Comparison of ENCODE assay signal across 15 cellular contexts in genomic region chr12:90627180-90627896, GRCh38.
DNase-seq lines count a peak whose midpoint lies in the region; ATAC-seq and TF ChIP-seq lines count a peak whose summit lies in the region.
"Had no signal": no experiment of that assay in that cellular context is flagged by ENCODE, and none has a peak within 500 bp of the region (broad histone marks: within the 10 kb centered on the region; RNA-seq: fewer than 3 reads in every experiment).

No MANE protein-coding gene starts in this region.

- in situ Hi-C loops in GM13976 (cut with MboI; ENCODE audit: low sequenced_read_pairs, unreplicated experiment) = no loop called here

- DNase-seq in AG08395 (ENCODE audit: low spot score) (peak; percentile 3), RPMI7951 (ENCODE audit: low read depth) (peak; percentile 3), fibroblast of peridontal ligament (ENCODE audit: extremely low read depth) (peak; percentile 15), 8988T (no peak), GM13976 (ENCODE audit: low spot score) (no peak)
- DNase-seq: anterior cingulate cortex, DMS 273 treated with DMSO at 0.1 percent for 48 hours, foreskin melanocyte, mesendoderm, NCI-H2081, occipital lobe, SJCRH30 had no signal

- no peak for TF ChIP-seq CTCF in GM13976 (IDR thresholded peaks at IDR 0.05; ENCODE audit: borderline replicate concordance, control extremely low read depth, extremely low read depth, insufficient read depth, missing control alignments)

- ATAC-seq in HG02884 (IDR thresholded peaks at IDR 0.05; ENCODE audit: unreplicated experiment) (peak; percentile 54), HG03457 (IDR thresholded peaks at IDR 0.05; ENCODE audit: unreplicated experiment) (no peak), GM21825 (IDR thresholded peaks at IDR 0.05; ENCODE audit: unreplicated experiment) (no peak)

Comparison
In these comparisons a context has a peak if more than half of its experiments do, and no peak if none do; other contexts are left out.
1. DNase-seq: peak in AG08395 (single experiment), RPMI7951 (single experiment) and fibroblast of peridontal ligament (single experiment); none in 8988T (single experiment) and GM13976 (single experiment).